16 cellular contexts compared by ENCODE assay signal in the genomic region with DNA sequence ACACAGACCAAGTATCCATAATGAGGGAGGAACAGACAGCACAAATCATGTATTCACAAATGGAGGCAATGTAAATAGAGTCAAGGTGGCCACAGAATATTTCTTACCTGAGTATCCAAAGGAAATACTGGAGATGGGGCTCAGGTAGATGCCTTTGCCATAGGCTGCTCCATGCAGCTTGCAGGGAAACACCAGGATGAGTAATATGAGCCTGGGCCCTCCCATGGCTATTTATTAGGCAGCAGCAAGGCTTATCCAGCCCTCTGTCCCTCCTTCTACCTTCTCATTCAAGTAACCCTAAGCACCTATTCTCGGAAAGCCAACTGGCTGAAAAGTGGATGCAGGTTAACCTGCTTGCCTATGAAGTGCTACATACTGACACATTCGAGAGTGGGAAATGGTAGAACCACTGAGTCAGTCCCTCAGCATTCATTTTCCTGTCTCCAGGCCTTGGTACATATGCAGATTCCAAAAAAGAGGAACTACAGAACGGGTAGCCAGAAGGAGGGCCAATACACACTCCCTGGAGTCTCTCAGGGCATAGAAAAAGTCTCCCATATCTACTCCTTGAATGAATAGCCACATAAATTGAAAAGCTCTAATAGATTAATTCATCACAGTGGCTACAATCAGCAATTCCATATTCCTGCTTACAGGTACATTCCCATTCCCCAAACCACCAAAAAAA. TPM values are rescaled to one million over a fixed set of nuclear protein-coding genes. Genes with fewer than 3 reads are reported as not detected.
DNase-seq lines count a peak whose midpoint lies in the region; ATAC-seq and TF ChIP-seq lines count a peak whose summit lies in the region.
"Had no signal": no experiment of that assay in that cellular context is flagged by ENCODE, and none has a peak within 500 bp of the region (broad histone marks: within the 10 kb centered on the region; RNA-seq: fewer than 3 reads in every experiment).

No MANE protein-coding gene starts in this region.

- peaks cover 8% of the 10 kb centered on the region for H3K36me3 Mint-ChIP-seq in activated naive CD8-positive, alpha-beta T cell
- H3K36me3 Mint-ChIP-seq in activated naive CD8-positive, alpha-beta T cell treated with anti-CD3 and anti-CD28 coated beads for 36 hours = peaks cover 10% of the 10 kb centered on the region
- H3K36me3 Mint-ChIP-seq in dendritic cell treated with granulocyte-macrophage colony-stimulating factor and Interleukin-4, amounts not matched to agents 40 ng/mL and 50 ng/mL, for 4 days (ENCODE audit: low read depth) = peaks cover 82% of the 10 kb centered on the region

- no peaks in the 10 kb centered on the region for H3K9me3 ChIP-seq in PC-3 (ENCODE audit: low read length)
- H3K9me3 ChIP-seq in upper lobe of right lung = no peaks in the 10 kb centered on the region
- H3K9me3 ChIP-seq: BLaER1 had no signal

- H3K27me3 ChIP-seq in PC-3 (ENCODE audit: low read length) (no peaks in the 10 kb centered on the region), upper lobe of right lung (no peaks in the 10 kb centered on the region)
- H3K27me3 ChIP-seq: BLaER1 had no signal

- CTCF ChIA-PET in PC-3 (lab: Charles Lee) = no interaction called here
- CTCF ChIA-PET in RWPE1 (lab: Yijun Ruan, JAX) = interaction anchor here (0.6 kb wide), 1 partner anchor 152 kb away, joined by 3 read pairs; no protein-coding TSS in a partner anchor

- DNase-seq in activated naive CD8-positive, alpha-beta T cell treated with anti-CD3 and anti-CD28 coated beads for 36 hours = no peak
- DNase-seq in PC-3 = no peak
- DNase-seq in upper lobe of right lung = no peak
- DNase-seq in RWPE1 (ENCODE audit: low spot score) = no peak
- DNase-seq in activated CD4-positive, alpha-beta T cell treated with anti-CD3 and anti-CD28 coated beads for 48 hours = no peak
- DNase-seq: DMS79, NCI-H1417 treated with DMSO at 0.1 percent for 48 hours, NCI-H187 treated with DMSO at 0.1 percent for 48 hours, NCI-H2227 treated with DMSO at 0.1 percent for 48 hours, NCI-H510A treated with DMSO at 0.1 percent for 48 hours, NCI-H82 had no signal

- no peaks in the 10 kb centered on the region for H3K9me3 Mint-ChIP-seq in activated naive CD8-positive, alpha-beta T cell (ENCODE audit: low read depth)
- H3K9me3 Mint-ChIP-seq in activated naive CD8-positive, alpha-beta T cell treated with anti-CD3 and anti-CD28 coated beads for 36 hours = no peaks in the 10 kb centered on the region
- H3K9me3 Mint-ChIP-seq in dendritic cell treated with granulocyte-macrophage colony-stimulating factor and Interleukin-4, amounts not matched to agents 40 ng/mL and 50 ng/mL, for 4 days = no peaks in the 10 kb centered on the region

- no peaks in the 10 kb centered on the region for H4K20me1 ChIP-seq in PC-3 (ENCODE audit: low read length)

- H3K4me2 ChIP-seq in PC-3 (ENCODE audit: low read length) = no peak overlapping the region
- H3K4me2 ChIP-seq: BLaER1 had no signal

- no peaks in the 10 kb centered on the region for H3K36me3 ChIP-seq in PC-3 (ENCODE audit: low read depth, low read length)
- H3K36me3 ChIP-seq in upper lobe of right lung = peaks cover 93% of the 10 kb centered on the region

- H3K27me3 Mint-ChIP-seq in activated naive CD8-positive, alpha-beta T cell = no peaks in the 10 kb centered on the region
- no peaks in the 10 kb centered on the region for H3K27me3 Mint-ChIP-seq in activated naive CD8-positive, alpha-beta T cell treated with anti-CD3 and anti-CD28 coated beads for 36 hours
- H3K27me3 Mint-ChIP-seq in dendritic cell treated with granulocyte-macrophage colony-stimulating factor and Interleukin-4, amounts not matched to agents 40 ng/mL and 50 ng/mL, for 4 days = no peaks in the 10 kb centered on the region

- peak overlapping the region; percentile 36 for H3K27ac Mint-ChIP-seq in activated naive CD8-positive, alpha-beta T cell
- H3K27ac Mint-ChIP-seq in activated naive CD8-positive, alpha-beta T cell treated with anti-CD3 and anti-CD28 coated beads for 36 hours = no peak overlapping the region
- H3K27ac Mint-ChIP-seq in dendritic cell treated with granulocyte-macrophage colony-stimulating factor and Interleukin-4, amounts not matched to agents 40 ng/mL and 50 ng/mL, for 4 days = peak overlapping the region; percentile 48

- no peak overlapping the region for H3K4me3 Mint-ChIP-seq in activated naive CD8-positive, alpha-beta T cell
- no peak overlapping the region for H3K4me3 Mint-ChIP-seq in activated naive CD8-positive, alpha-beta T cell treated with anti-CD3 and anti-CD28 coated beads for 36 hours
- no peak overlapping the region for H3K4me3 Mint-ChIP-seq in dendritic cell treated with granulocyte-macrophage colony-stimulating factor and Interleukin-4, amounts not matched to agents 40 ng/mL and 50 ng/mL, for 4 days

- POLR2A ChIA-PET in PC-3 (lab: Charles Lee; ENCODE audit: unreplicated experiment) (no interaction called here), RWPE1 (lab: Yijun Ruan, JAX; ENCODE audit: low non-redundant PET) (no interaction called here)

- ATAC-seq in PC-3 = peak; percentile 64
- ATAC-seq in upper lobe of right lung = peak; percentile 48
- no peak for ATAC-seq in HG03521 (IDR thresholded peaks at IDR 0.05; ENCODE audit: unreplicated experiment)
- ATAC-seq: K562 had no signal

- H3K27ac ChIP-seq in PC-3 (ENCODE audit: low read length) (no peak overlapping the region), upper lobe of right lung (no peak overlapping the region), RWPE1 (no peak overlapping the region)
- H3K27ac ChIP-seq: BLaER1 had no signal

- no peak overlapping the region for H2AFZ ChIP-seq in PC-3 (ENCODE audit: low read length)

- H3K4me3 ChIP-seq in PC-3 (ENCODE audit: low read length) = no peak overlapping the region
- no peak overlapping the region for H3K4me3 ChIP-seq in upper lobe of right lung
- H3K4me3 ChIP-seq: BLaER1, K562 had no signal

- no TSS peak for BruUV-seq in PC-3 (replicated peaks; lab: Mats Ljungman, UMichigan)

- H3K4me1 Mint-ChIP-seq in activated naive CD8-positive, alpha-beta T cell (ENCODE audit: low read depth) = peaks cover 3% of the 10 kb centered on the region
- no peaks in the 10 kb centered on the region for H3K4me1 Mint-ChIP-seq in activated naive CD8-positive, alpha-beta T cell treated with anti-CD3 and anti-CD28 coated beads for 36 hours
- peaks cover 22% of the 10 kb centered on the region for H3K4me1 Mint-ChIP-seq in dendritic cell treated with granulocyte-macrophage colony-stimulating factor and Interleukin-4, amounts not matched to agents 40 ng/mL and 50 ng/mL, for 4 days (ENCODE audit: low read depth)

- no peak overlapping the region for H3K9ac ChIP-seq in PC-3 (ENCODE audit: low read length)
- H3K9ac ChIP-seq: BLaER1 had no signal

- no peaks in the 10 kb centered on the region for H3K79me2 ChIP-seq in PC-3 (ENCODE audit: low read length)

- no peaks in the 10 kb centered on the region for H3K4me1 ChIP-seq in PC-3 (ENCODE audit: insufficient read depth, low read length)
- no peaks in the 10 kb centered on the region for H3K4me1 ChIP-seq in upper lobe of right lung
- H3K4me1 ChIP-seq: BLaER1 had no signal

- no peaks in the 10 kb centered on the region for H3K9me2 ChIP-seq in PC-3 (replicated peaks; ENCODE audit: low read length)

- TF ChIP-seq CTCF in PC-3 (conservative IDR thresholded peaks at IDR 0.05; ENCODE audit: low read depth, low read length) = no peak
- TF ChIP-seq CTCF in upper lobe of right lung (IDR thresholded peaks at IDR 0.05) = no peak
- TF ChIP-seq CTCF in RWPE1 (conservative IDR thresholded peaks at IDR 0.05; ENCODE audit: low read depth) = no peak

- intact Hi-C loops in PC-3 (cut with micrococcal nuclease) (no loop called here), upper lobe of right lung (cut with DNase I) (no loop called here)
- intact Hi-C loops in dendritic cell treated with granulocyte-macrophage colony-stimulating factor and Interleukin-4, amounts not matched to agents 40 ng/mL and 50 ng/mL, for 4 days (cut with micrococcal nuclease) = no loop called here

- no peaks in the 10 kb centered on the region for H3F3A ChIP-seq in PC-3 (ENCODE audit: low read length, unreplicated experiment)

RNA-seq across cellular contexts. Expression of a gene that starts 18.3 kb away (rescaled TPM):
- total RNA-seq in activated naive CD8-positive, alpha-beta T cell treated with anti-CD3 and anti-CD28 coated beads for 36 hours = 1,000 to 10,000 TPM; 2,301 to 2,323 TPM
- total RNA-seq in PC-3 (2014; rRNA removed) = 1,963 and 2,296 TPM in 2 replicates
- 426 TPM for total RNA-seq in upper lobe of right lung

RNA-seq across cellular contexts. Expression of a gene that starts 23.1 kb away (rescaled TPM):
- 10 to 100 TPM; 43.0 to 47.3 TPM for total RNA-seq in activated naive CD8-positive, alpha-beta T cell treated with anti-CD3 and anti-CD28 coated beads for 36 hours
- not detected in 2 replicates for total RNA-seq in PC-3 (2014; rRNA removed)
- total RNA-seq in upper lobe of right lung = 87.9 TPM

RNA-seq across cellular contexts. Expression of a gene that starts 51.7 kb away (rescaled TPM):
- not detected for total RNA-seq in activated naive CD8-positive, alpha-beta T cell treated with anti-CD3 and anti-CD28 coated beads for 36 hours
- total RNA-seq in PC-3 (2014; rRNA removed) (0.07 TPM in 1 of 2 replicates, not detected in the other), upper lobe of right lung (27.4 TPM)
- total RNA-seq: K562 had no signal

Comparison
In these comparisons a context has a peak if more than half of its experiments do, and no peak if none do; other contexts are left out.
1. RNA of a gene that starts 23.1 kb away (total RNA-seq): 87.9 TPM in upper lobe of right lung (single experiment) and 43.0 to 47.3 TPM in activated naive CD8-positive, alpha-beta T cell treated with anti-CD3 and anti-CD28 coated beads for 36 hours; not detected in PC-3; every median in the first group is over 10 times any median in the second.
2. RNA of a gene that starts 51.7 kb away (total RNA-seq): 27.4 TPM in upper lobe of right lung (single experiment); not detected in activated naive CD8-positive, alpha-beta T cell treated with anti-CD3 and anti-CD28 coated beads for 36 hours and 0.07 TPM in PC-3; every median in the first group is over 10 times any median in the second.